ENCODE assay signal across 16 cellular contexts in genomic region chr19:55124126-55124525, GRCh38. TPM values are rescaled to one million over a fixed set of nuclear protein-coding genes. Genes with fewer than 3 reads are reported as not detected.
"Had no signal": no experiment of that assay in that cellular context is flagged by ENCODE, and none has a peak within 500 bp of the region (broad histone marks: within the 10 kb centered on the region; RNA-seq: fewer than 3 reads in every experiment).

No MANE protein-coding gene starts in this region.

RNA-seq across cellular contexts. Expression of gene TNNT1, which starts 24.9 kb away (rescaled TPM):
- total RNA-seq: activated B cell treated with CpG ODN at 0.5 μM for 24 hours; activated CD4-positive, alpha-beta memory T cell treated with anti-CD3 and anti-CD28 coated beads for 36 hours; activated CD8-positive, alpha-beta memory T cell treated with anti-CD3 and anti-CD28 coated beads for 36 hours; activated CD8-positive, alpha-beta T cell treated with anti-CD3 and anti-CD28 coated beads for 36 hours; activated naive CD4-positive, alpha-beta T cell treated with anti-CD3 and anti-CD28 coated beads for 36 hours; activated naive CD8-positive, alpha-beta T cell treated with anti-CD3 and anti-CD28 coated beads for 36 hours; activated T-cell treated with anti-CD3 and anti-CD28 coated beads, Interleukin-2, amount 50 U/mL, for 4 hours; activated T-helper 1 cell treated with anti-CD3 and anti-CD28 coated beads, Interleukin-12 subunit alpha, Interleukin-12 subunit beta, Interleukin-2, Interleukin-4 antibody, amounts not matched to agents 30 ng/mL and 10 ng/mL and 1 ng/mL, durations not matched to agents 14 hours and 24 hours and 36 hours; activated T-helper 17 cell treated with anti-CD3 and anti-CD28 coated beads, Interleukin-2, amount 50 U/mL, for 72 hours; T-helper 1 cell treated with Interleukin-12 subunit alpha and Interleukin-12 subunit beta and Interleukin-4 antibody, amounts not matched to agents 30 ng/mL and 1 ng/mL, for 36 hours had no signal

RNA-seq across cellular contexts. Expression of gene TNNI3, which starts 33.4 kb away (rescaled TPM):
- total RNA-seq: activated B cell treated with CpG ODN at 0.5 μM for 24 hours; activated CD4-positive, alpha-beta memory T cell treated with anti-CD3 and anti-CD28 coated beads for 36 hours; activated CD4-positive, alpha-beta T cell treated with anti-CD3 and anti-CD28 coated beads, Interleukin-2, amount 10 ng/mL, durations not matched to agents 24 days and 14 days; activated CD8-positive, alpha-beta memory T cell treated with anti-CD3 and anti-CD28 coated beads for 36 hours; activated CD8-positive, alpha-beta T cell treated with anti-CD3 and anti-CD28 coated beads for 36 hours; activated naive CD4-positive, alpha-beta T cell treated with anti-CD3 and anti-CD28 coated beads for 36 hours; activated naive CD4-positive, alpha-beta T cell treated with anti-CD3 and anti-CD28 coated beads, Interleukin-2, amount 50 U/mL, for 72 hours; activated T-cell treated with anti-CD3 and anti-CD28 coated beads, Interleukin-2, amount 50 U/mL, for 4 hours; activated T-helper 1 cell treated with anti-CD3 and anti-CD28 coated beads, Interleukin-12 subunit alpha, Interleukin-12 subunit beta, Interleukin-2, Interleukin-4 antibody, amounts not matched to agents 30 ng/mL and 10 ng/mL and 1 ng/mL, durations not matched to agents 14 hours and 24 hours and 36 hours; activated T-helper 17 cell treated with anti-CD3 and anti-CD28 coated beads, Interleukin-2, amount 50 U/mL, for 72 hours; aorta; T-cell; T-helper 1 cell treated with Interleukin-12 subunit alpha and Interleukin-12 subunit beta and Interleukin-4 antibody, amounts not matched to agents 30 ng/mL and 1 ng/mL, for 36 hours; T-helper 17 cell; T-helper 2 cell treated with Interferon-gamma antibody and Interleukin-4, amounts not matched to agents 100 ng/mL and 5 ng/mL, for 36 hours had no signal

RNA-seq across cellular contexts. Expression of gene DNAAF3, which starts 42.3 kb away (rescaled TPM):
- total RNA-seq: activated B cell treated with CpG ODN at 0.5 μM for 24 hours; activated CD4-positive, alpha-beta memory T cell treated with anti-CD3 and anti-CD28 coated beads for 36 hours; activated CD4-positive, alpha-beta T cell treated with anti-CD3 and anti-CD28 coated beads, Interleukin-2, amount 10 ng/mL, durations not matched to agents 24 days and 14 days; activated CD8-positive, alpha-beta memory T cell treated with anti-CD3 and anti-CD28 coated beads for 36 hours; activated CD8-positive, alpha-beta T cell treated with anti-CD3 and anti-CD28 coated beads for 36 hours; activated naive CD4-positive, alpha-beta T cell treated with anti-CD3 and anti-CD28 coated beads for 36 hours; activated naive CD8-positive, alpha-beta T cell treated with anti-CD3 and anti-CD28 coated beads for 36 hours; aorta; T-cell; T-helper 1 cell treated with Interleukin-12 subunit alpha and Interleukin-12 subunit beta and Interleukin-4 antibody, amounts not matched to agents 30 ng/mL and 1 ng/mL, for 36 hours; T-helper 17 cell had no signal
